ENCODE assay signal across 10 cellular contexts in the genomic region with DNA sequence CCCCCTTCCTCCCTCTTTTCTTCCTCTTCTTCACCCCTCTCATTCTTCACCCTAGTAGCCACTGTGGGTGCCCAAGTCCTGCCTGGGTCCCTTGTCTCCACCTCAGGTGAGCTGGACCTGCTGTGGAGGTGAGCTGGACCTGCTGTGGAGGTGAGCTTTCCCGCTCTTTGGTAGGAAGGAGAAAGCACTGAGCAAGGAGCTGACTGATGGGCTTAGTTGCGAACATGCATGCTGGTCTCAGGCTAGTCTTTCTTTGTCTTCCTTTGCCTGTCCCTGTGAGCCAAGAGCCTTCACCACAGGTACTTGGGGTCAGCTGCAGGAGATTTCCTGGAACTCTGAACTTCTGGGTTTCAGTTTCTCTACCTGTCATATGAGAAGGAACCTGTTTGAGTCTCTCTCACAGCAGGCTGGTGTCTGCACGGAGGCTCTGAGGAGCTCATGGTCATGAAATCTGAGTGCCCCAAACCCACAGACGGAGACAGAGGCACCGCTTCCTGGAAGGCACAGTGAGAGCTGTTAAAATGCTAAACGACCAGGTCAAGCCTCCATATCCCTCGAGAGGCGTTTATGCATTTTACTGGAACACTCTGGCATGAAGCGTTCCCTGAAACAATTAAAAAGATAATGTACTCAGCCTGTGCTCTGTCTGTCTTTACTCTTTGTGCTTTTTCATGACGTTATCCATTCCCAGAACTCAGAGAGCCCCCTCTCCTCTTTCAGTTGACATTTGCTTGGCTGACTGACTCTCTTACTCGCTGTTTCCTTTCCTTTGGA.
DNase-seq lines count a peak whose midpoint lies in the region; ATAC-seq and TF ChIP-seq lines count a peak whose summit lies in the region.
"Had no signal": no experiment of that assay in that cellular context is flagged by ENCODE, and none has a peak within 500 bp of the region (broad histone marks: within the 10 kb centered on the region; RNA-seq: fewer than 3 reads in every experiment).

No MANE protein-coding gene starts in this region.

- H3K4me3 Mint-ChIP-seq in progenitor cell of endocrine pancreas (ENCODE audit: low read depth): no peak overlapping the region

- no peaks in the 10 kb centered on the region for H3K27me3 Mint-ChIP-seq in progenitor cell of endocrine pancreas

- H3K4me1 Mint-ChIP-seq in progenitor cell of endocrine pancreas (ENCODE audit: low read depth): peaks cover 31% of the 10 kb centered on the region

- ATAC-seq in activated naive CD4-positive, alpha-beta T cell treated with anti-CD3 and anti-CD28 coated beads, Interleukin-2, amount 50 U/mL, for 72 hours: peak; percentile 80 to 87
- ATAC-seq in HG03521 (IDR thresholded peaks at IDR 0.05; ENCODE audit: unreplicated experiment): no peak

- in situ Hi-C loops in G401 (cut with HindIII; ENCODE audit: low sequenced_read_pairs): no loop called here

- H3K36me3 Mint-ChIP-seq in activated naive CD4-positive, alpha-beta T cell treated with anti-CD3 and anti-CD28 coated beads, Interleukin-2, amount 50 U/mL, for 72 hours: peaks cover 9 to 14% of the 10 kb centered on the region in 2 donors
- no peaks in the 10 kb centered on the region for H3K36me3 Mint-ChIP-seq in progenitor cell of endocrine pancreas (ENCODE audit: insufficient read depth)

- TF ChIP-seq CTCF in GM12865 (IDR thresholded peaks at IDR 0.05; ENCODE audit: insufficient read depth, low read depth, low read length, missing control alignments): no peak
- no peak for TF ChIP-seq CTCF in progenitor cell of endocrine pancreas (IDR thresholded peaks at IDR 0.05; ENCODE audit: unreplicated experiment)

- peaks cover 0 to 10% of the 10 kb centered on the region in 2 donors for H3K9me3 Mint-ChIP-seq in activated naive CD4-positive, alpha-beta T cell treated with anti-CD3 and anti-CD28 coated beads, Interleukin-2, amount 50 U/mL, for 72 hours
- no peaks in the 10 kb centered on the region for H3K9me3 Mint-ChIP-seq in progenitor cell of endocrine pancreas (ENCODE audit: low read depth)

- H3K27ac Mint-ChIP-seq in activated naive CD4-positive, alpha-beta T cell treated with anti-CD3 and anti-CD28 coated beads, Interleukin-2, amount 50 U/mL, for 72 hours: peak overlapping the region; percentile 90 to 98
- H3K27ac Mint-ChIP-seq in progenitor cell of endocrine pancreas: peak overlapping the region; percentile 67

- no peak overlapping the region for H3K4me3 ChIP-seq in GM12865 (ENCODE audit: low read depth, low read length)
- H3K4me3 ChIP-seq: thoracic aorta had no signal

- DNase-seq in GM12865 (ENCODE audit: low read depth): peak; percentile 24
- peak; percentile 34 for DNase-seq in NCI-H128 (lab: John Stamatoyannopoulos, UW; ENCODE audit: unreplicated experiment)
- DNase-seq in activated naive CD4-positive, alpha-beta T cell treated with anti-CD3 and anti-CD28 coated beads, Interleukin-2, amount 50 U/mL, for 72 hours (ENCODE audit: low spot score in 2 of 2): peak; percentile 53 to 64
- no peak for DNase-seq in progenitor cell of endocrine pancreas (ENCODE audit: low spot score, unreplicated experiment)
- DNase-seq in AG20443 (ENCODE audit: low spot score): no peak
- DNase-seq in G401 (ENCODE audit: low spot score): no peak
- no peak for DNase-seq in putamen (ENCODE audit: low spot score)
- DNase-seq: GOT3 had no signal

Comparison
In these comparisons a context has a peak if more than half of its experiments do, and no peak if none do; other contexts are left out.
1. DNase-seq: peak in GM12865 (single experiment), NCI-H128 (single experiment) and activated naive CD4-positive, alpha-beta T cell treated with anti-CD3 and anti-CD28 coated beads, Interleukin-2, amount 50 U/mL, for 72 hours (2 of 2); none in progenitor cell of endocrine pancreas (single experiment), AG20443 (single experiment), G401 (single experiment) and putamen (single experiment).